Comparison of ENCODE assay signal across 14 cellular contexts in the genomic region with DNA sequence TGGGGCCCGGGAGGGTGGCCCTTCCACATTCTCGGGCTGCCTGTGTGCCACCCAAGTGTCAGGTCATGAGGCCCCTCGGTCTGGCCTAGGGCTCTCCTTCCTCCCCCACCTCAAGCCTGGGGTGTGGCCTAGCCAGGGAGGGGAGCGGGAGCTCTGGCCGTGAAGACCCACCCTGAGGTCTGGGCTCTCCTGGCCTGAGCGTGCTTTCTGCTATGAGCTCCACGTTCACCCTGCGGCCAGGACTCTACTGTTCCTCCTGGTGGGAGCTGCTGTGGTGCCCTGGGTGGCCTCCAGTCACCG. TPM values are rescaled to one million over a fixed set of nuclear protein-coding genes. Genes with fewer than 3 reads are reported as not detected.
A peak's percentile ranks its signal among the peaks of the same experiment; 100 is the strongest.
DNase-seq lines count a peak whose midpoint lies in the region; ATAC-seq and TF ChIP-seq lines count a peak whose summit lies in the region.
"Had no signal": no experiment of that assay in that cellular context is flagged by ENCODE, and none has a peak within 500 bp of the region (broad histone marks: within the 10 kb centered on the region; RNA-seq: fewer than 3 reads in every experiment).

No MANE protein-coding gene starts in this region.

- H4K20me1 ChIP-seq in BLaER1 = peaks cover 98% of the 10 kb centered on the region
- H4K20me1 ChIP-seq in GM23338 (replicated peaks; ENCODE audit: insufficient read depth) = peaks cover 49% of the 10 kb centered on the region

- H3K27ac ChIP-seq in BLaER1 = peak overlapping the region; percentile 44
- no peak overlapping the region; the same call in 1 of the 2 replicates for H3K27ac ChIP-seq in GM23338 (ENCODE audit: low read depth)
- peak overlapping the region; percentile 92 for H3K27ac ChIP-seq in psoas muscle
- no peak overlapping the region for H3K27ac ChIP-seq in naive thymus-derived CD4-positive, alpha-beta T cell (ENCODE audit: low read depth, low read length)

- H3K4me3 ChIP-seq in BLaER1 = no peak overlapping the region
- no peak overlapping the region for H3K4me3 ChIP-seq in GM23338
- peak overlapping the region; percentile 51 for H3K4me3 ChIP-seq in psoas muscle
- no peak overlapping the region for H3K4me3 ChIP-seq in naive thymus-derived CD4-positive, alpha-beta T cell (ENCODE audit: low read length)

- H3K36me3 Mint-ChIP-seq in GM23338 (ENCODE audit: low read depth) = peaks cover 5% of the 10 kb centered on the region; the same call in 2 of the 3 replicates
- no peaks in the 10 kb centered on the region for H3K36me3 Mint-ChIP-seq in glutamatergic neuron (ENCODE audit: unreplicated experiment)
- peaks cover 0 to 16% (median 4%) of the 10 kb centered on the region in 5 donors for H3K36me3 Mint-ChIP-seq in naive thymus-derived CD4-positive, alpha-beta T cell

- no peaks in the 10 kb centered on the region for H3K9me2 ChIP-seq in GM23338 (ENCODE audit: insufficient read depth)

- peaks cover 94% of the 10 kb centered on the region for H3K4me1 ChIP-seq in BLaER1
- H3K4me1 ChIP-seq in GM23338 (ENCODE audit: insufficient read depth) = peaks cover 38% of the 10 kb centered on the region
- peaks cover 78% of the 10 kb centered on the region for H3K4me1 ChIP-seq in psoas muscle
- peaks cover 0 to 22% of the 10 kb centered on the region in 2 donors for H3K4me1 ChIP-seq in naive thymus-derived CD4-positive, alpha-beta T cell (ENCODE audit: control insufficient read depth in 2 of 2, insufficient read depth in 2 of 2, low read length in 2 of 2)

- no peaks in the 10 kb centered on the region for H3K27me3 ChIP-seq in BLaER1
- H3K27me3 ChIP-seq in GM23338 (ENCODE audit: insufficient read depth) = no peaks in the 10 kb centered on the region
- no peaks in the 10 kb centered on the region for H3K27me3 ChIP-seq in psoas muscle (ENCODE audit: insufficient read depth in 3 of 3, low read length in 2 of 3)
- no peaks in the 10 kb centered on the region for H3K27me3 ChIP-seq in naive thymus-derived CD4-positive, alpha-beta T cell (ENCODE audit: control insufficient read depth in 2 of 2, insufficient read depth in 2 of 2, low read length in 2 of 2)

- H3K4me3 Mint-ChIP-seq in GM23338 (no peak overlapping the region), glutamatergic neuron (ENCODE audit: unreplicated experiment) (no peak overlapping the region)
- H3K4me3 Mint-ChIP-seq in naive thymus-derived CD4-positive, alpha-beta T cell = no peak overlapping the region

- H3K9me3 Mint-ChIP-seq in GM23338 (no peaks in the 10 kb centered on the region), glutamatergic neuron (ENCODE audit: unreplicated experiment) (peaks cover 24% of the 10 kb centered on the region)
- H3K9me3 Mint-ChIP-seq in naive thymus-derived CD4-positive, alpha-beta T cell = no peaks in the 10 kb centered on the region

- no peak overlapping the region for H2AFZ ChIP-seq in GM23338

- H3K36me3 ChIP-seq in BLaER1 (peaks cover 15% of the 10 kb centered on the region; the same call in 1 of the 2 replicates), GM23338 (ENCODE audit: insufficient read depth) (no peaks in the 10 kb centered on the region), psoas muscle (ENCODE audit: insufficient read depth in 1 of 2, low read depth in 1 of 2) (no peaks in the 10 kb centered on the region)
- H3K36me3 ChIP-seq in naive thymus-derived CD4-positive, alpha-beta T cell (ENCODE audit: control insufficient read depth in 2 of 3, insufficient read depth in 3 of 3, low read length in 3 of 3) = peaks cover 0 to 8% (median 0%) of the 10 kb centered on the region in 3 experiments

- WGBS in psoas muscle, 3 donors = 50 to 72% (median 66%) methylated on average over 7 to 9 of the region's 9 CpGs

- H3K4me1 Mint-ChIP-seq in GM23338 = peaks cover 73% of the 10 kb centered on the region
- H3K4me1 Mint-ChIP-seq in glutamatergic neuron (ENCODE audit: low read depth, unreplicated experiment) = peaks cover 50% of the 10 kb centered on the region
- H3K4me1 Mint-ChIP-seq in naive thymus-derived CD4-positive, alpha-beta T cell = peaks cover 17 to 45% (median 39%) of the 10 kb centered on the region in 7 donors

- POLR2A ChIA-PET in naive thymus-derived CD4-positive, alpha-beta T cell (lab: Charles Lee) = no interaction called here

- peak; percentile 2; the same call in 2 of the 3 replicates for ATAC-seq in GM23338
- ATAC-seq in psoas muscle = no peak
- no peak for ATAC-seq in HG02885 (IDR thresholded peaks at IDR 0.05; ENCODE audit: poor library complexity, unreplicated experiment)
- no peak for ATAC-seq in GM19035 (IDR thresholded peaks at IDR 0.05; ENCODE audit: unreplicated experiment)
- ATAC-seq in naive thymus-derived CD4-positive, alpha-beta T cell = no peak

- intact Hi-C loops in psoas muscle (cut with DNase I) = no loop called here
- intact Hi-C loops in naive thymus-derived CD4-positive, alpha-beta T cell (cut with micrococcal nuclease) = no loop called here

- H3K4me2 ChIP-seq in BLaER1 (peak overlapping the region; percentile 72), GM23338 (peak overlapping the region; percentile 32; the same call in 1 of the 2 replicates)

- no peaks in the 10 kb centered on the region for H3F3A ChIP-seq in GM23338 (replicated peaks; ENCODE audit: low read depth)

- H3K9me3 ChIP-seq in BLaER1 = peaks cover 11% of the 10 kb centered on the region
- H3K9me3 ChIP-seq in psoas muscle = no peaks in the 10 kb centered on the region
- no peaks in the 10 kb centered on the region for H3K9me3 ChIP-seq in naive thymus-derived CD4-positive, alpha-beta T cell (ENCODE audit: control insufficient read depth in 2 of 3, low read length in 3 of 3)

- CTCF ChIA-PET in naive thymus-derived CD4-positive, alpha-beta T cell (lab: Charles Lee) = no interaction called here

- DNase-seq in GM23338 (ENCODE audit: low spot score) (no peak), glutamatergic neuron (peak; percentile 22), psoas muscle (no peak)
- DNase-seq in naive thymus-derived CD4-positive, alpha-beta T cell = no peak
- DNase-seq: COR-L47, Karpas-422, MM.1S, NCI-H1105 treated with DMSO at 0.1 percent for 48 hours, NCI-H2029, NCI-H2171 treated with DMSO at 0.1 percent for 48 hours, NCI-H748 treated with DMSO at 0.1 percent for 48 hours had no signal

- peaks cover 20% of the 10 kb centered on the region for H3K27me3 Mint-ChIP-seq in GM23338 (ENCODE audit: insufficient read depth, low read depth, poor library complexity)
- H3K27me3 Mint-ChIP-seq in glutamatergic neuron (ENCODE audit: unreplicated experiment) = peaks cover 21% of the 10 kb centered on the region
- H3K27me3 Mint-ChIP-seq in naive thymus-derived CD4-positive, alpha-beta T cell = no peaks in the 10 kb centered on the region

- peaks cover 89% of the 10 kb centered on the region for H3K79me2 ChIP-seq in GM23338 (replicated peaks; ENCODE audit: insufficient read depth)

- no peak overlapping the region for H3K27ac Mint-ChIP-seq in GM23338
- H3K27ac Mint-ChIP-seq in glutamatergic neuron (ENCODE audit: unreplicated experiment) = no peak overlapping the region
- H3K27ac Mint-ChIP-seq in naive thymus-derived CD4-positive, alpha-beta T cell = no peak overlapping the region

- H3K9ac ChIP-seq in BLaER1 = peak overlapping the region; percentile 34; the same call in 1 of the 2 replicates

- TF ChIP-seq CTCF in GM23338 (conservative IDR thresholded peaks at IDR 0.05; ENCODE audit: low read depth in 2 of 2) (no peak), glutamatergic neuron (IDR thresholded peaks at IDR 0.05; ENCODE audit: partially characterized antibody, unreplicated experiment) (no peak), psoas muscle (IDR thresholded peaks at IDR 0.05) (no peak)

TF ChIP-seq in GM23338, 12 proteins besides CTCF, POLR2A, EP300 and RAD21 (continues in another document):
- TF ChIP-seq NANOG (IDR thresholded peaks at IDR 0.05; ENCODE audit: borderline replicate concordance) = no peak
- TF ChIP-seq JUNB (IDR thresholded peaks at IDR 0.05; ENCODE audit: unreplicated experiment) = no peak
- TF ChIP-seq, protein P1, sequence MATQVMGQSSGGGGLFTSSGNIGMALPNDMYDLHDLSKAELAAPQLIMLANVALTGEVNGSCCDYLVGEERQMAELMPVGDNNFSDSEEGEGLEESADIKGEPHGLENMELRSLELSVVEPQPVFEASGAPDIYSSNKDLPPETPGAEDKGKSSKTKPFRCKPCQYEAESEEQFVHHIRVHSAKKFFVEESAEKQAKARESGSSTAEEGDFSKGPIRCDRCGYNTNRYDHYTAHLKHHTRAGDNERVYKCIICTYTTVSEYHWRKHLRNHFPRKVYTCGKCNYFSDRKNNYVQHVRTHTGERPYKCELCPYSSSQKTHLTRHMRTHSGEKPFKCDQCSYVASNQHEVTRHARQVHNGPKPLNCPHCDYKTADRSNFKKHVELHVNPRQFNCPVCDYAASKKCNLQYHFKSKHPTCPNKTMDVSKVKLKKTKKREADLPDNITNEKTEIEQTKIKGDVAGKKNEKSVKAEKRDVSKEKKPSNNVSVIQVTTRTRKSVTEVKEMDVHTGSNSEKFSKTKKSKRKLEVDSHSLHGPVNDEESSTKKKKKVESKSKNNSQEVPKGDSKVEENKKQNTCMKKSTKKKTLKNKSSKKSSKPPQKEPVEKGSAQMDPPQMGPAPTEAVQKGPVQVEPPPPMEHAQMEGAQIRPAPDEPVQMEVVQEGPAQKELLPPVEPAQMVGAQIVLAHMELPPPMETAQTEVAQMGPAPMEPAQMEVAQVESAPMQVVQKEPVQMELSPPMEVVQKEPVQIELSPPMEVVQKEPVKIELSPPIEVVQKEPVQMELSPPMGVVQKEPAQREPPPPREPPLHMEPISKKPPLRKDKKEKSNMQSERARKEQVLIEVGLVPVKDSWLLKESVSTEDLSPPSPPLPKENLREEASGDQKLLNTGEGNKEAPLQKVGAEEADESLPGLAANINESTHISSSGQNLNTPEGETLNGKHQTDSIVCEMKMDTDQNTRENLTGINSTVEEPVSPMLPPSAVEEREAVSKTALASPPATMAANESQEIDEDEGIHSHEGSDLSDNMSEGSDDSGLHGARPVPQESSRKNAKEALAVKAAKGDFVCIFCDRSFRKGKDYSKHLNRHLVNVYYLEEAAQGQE (IDR thresholded peaks at IDR 0.05; ENCODE audit: unreplicated experiment) = no peak
- TF ChIP-seq POLR2AphosphoS5 (IDR thresholded peaks at IDR 0.05; ENCODE audit: low read depth) = no peak

RNA-seq across cellular contexts. Expression of a gene that starts 12.0 kb away (rescaled TPM):
- 67.7 and 79.0 TPM in 2 replicates for total RNA-seq in GM23338 (2014; rRNA removed; shearing (Covaris generic))
- polyA plus RNA-seq in GM23338 (2016; fragmentation: Nextera tagmentation; extraction: Ambion mirVana) (22.5 and 27.5 TPM in 2 replicates), psoas muscle (10 to 100 TPM; 57.1 to 83.1 (median 65.1) TPM)
- total RNA-seq in glutamatergic neuron (ENCODE audit: unreplicated experiment) (263 TPM), psoas muscle (10 to 100 TPM; 67.8 to 79.1 (median 75.3) TPM)
- total RNA-seq in naive thymus-derived CD4-positive, alpha-beta T cell = 10 to 100 TPM; 33.9 to 75.4 (median 72.3) TPM
- 1 to 10 TPM; 1.5 to 4.5 TPM for polyA plus RNA-seq in naive thymus-derived CD4-positive, alpha-beta T cell

RNA-seq across cellular contexts. Expression of a gene that starts 25.7 kb away (rescaled TPM):
- 27.8 and 29.9 TPM in 2 replicates for total RNA-seq in GM23338 (2014; rRNA removed; shearing (Covaris generic))
- polyA plus RNA-seq in GM23338 (2016; fragmentation: Nextera tagmentation; extraction: Ambion mirVana) (7.6 and 8.6 TPM in 2 replicates), psoas muscle (10 to 100 TPM; 12.9 to 15.3 (median 13.4) TPM)
- total RNA-seq in glutamatergic neuron (ENCODE audit: unreplicated experiment) (54.6 TPM), psoas muscle (10 to 100 TPM; 17.1 to 26.2 (median 20.9) TPM)
- total RNA-seq in naive thymus-derived CD4-positive, alpha-beta T cell = 10 to 100 TPM; 49.8 to 75.7 (median 61.4) TPM
- polyA plus RNA-seq in naive thymus-derived CD4-positive, alpha-beta T cell = 10 to 100 TPM in 1 of 2 donors, 1 to 10 TPM in 1; 7.1 to 11.9 TPM

Comparison
In these comparisons a context has a peak if more than half of its experiments do, and no peak if none do; other contexts are left out.
1. H3K27ac ChIP-seq: peak in BLaER1 (single experiment) and psoas muscle (single experiment); none in GM23338 (single experiment) and naive thymus-derived CD4-positive, alpha-beta T cell (single experiment).